Comparison of ENCODE assay signal across 19 cellular contexts in genomic region chr13:113183450-113184129, GRCh38. TPM values are rescaled to one million over a fixed set of nuclear protein-coding genes. Genes with fewer than 3 reads are reported as not detected.
DNase-seq lines count a peak whose midpoint lies in the region; ATAC-seq and TF ChIP-seq lines count a peak whose summit lies in the region.
"Had no signal": no experiment of that assay in that cellular context is flagged by ENCODE, and none has a peak within 500 bp of the region (broad histone marks: within the 10 kb centered on the region; RNA-seq: fewer than 3 reads in every experiment).

No MANE protein-coding gene starts in this region.

- no peak for DNase-seq in activated T-cell treated with anti-CD3 and anti-CD28 coated beads, Interleukin-2, amount 50 U/mL, for 24 hours
- no peak for DNase-seq in activated T-cell treated with anti-CD3 and anti-CD28 coated beads, Interleukin-2, amount 50 U/mL, for 1 hour
- DNase-seq in activated naive CD8-positive, alpha-beta T cell treated with anti-CD3 and anti-CD28 coated beads, Interleukin-2, amount 10 ng/mL, durations not matched to agents 7 days and 5 days = no peak
- DNase-seq in foreskin melanocyte (peak; percentile 87), pons (ENCODE audit: low spot score) (peak; percentile 44), NCI-H774 (lab: John Stamatoyannopoulos, UW) (no peak), GM13977 (ENCODE audit: low spot score) (no peak)
- DNase-seq: EL; NCI-H1436; NK-92 treated with Interleukin-12 subunit alpha and Interleukin-12 subunit beta, amount 100 ng/mL, for 24 hours; RPMI8226; stimulated activated naive CD8-positive, alpha-beta T cell treated with anti-CD3 and anti-CD28 coated beads, Interleukin-15, amount 100 ng/mL, for 72 hours had no signal

- ATAC-seq in activated naive CD8-positive, alpha-beta T cell treated with anti-CD3 and anti-CD28 coated beads, Interleukin-2, amount 10 ng/mL, durations not matched to agents 7 days and 5 days (ENCODE audit: low read depth) = no peak
- ATAC-seq in HG03432 (IDR thresholded peaks at IDR 0.05; ENCODE audit: unreplicated experiment) = no peak
- ATAC-seq: HCT116; stimulated activated naive CD8-positive, alpha-beta T cell treated with anti-CD3 and anti-CD28 coated beads, Interleukin-15, amount 100 ng/mL, for 72 hours had no signal

- POLR2A ChIA-PET in activated naive CD8-positive, alpha-beta T cell treated with anti-CD3 and anti-CD28 coated beads, Interleukin-2, amount 10 ng/mL, durations not matched to agents 7 days and 5 days (lab: Charles Lee) = interaction anchor here (2.8 kb wide), 1 partner anchor 26 kb away, joined by 16 read pairs; the partner anchor contains the start of genes CUL4A and PCID2

- peak overlapping the region; percentile 6 for H3K27ac Mint-ChIP-seq in activated T-cell treated with anti-CD3 and anti-CD28 coated beads, Interleukin-2, amount 50 U/mL, for 24 hours
- H3K27ac Mint-ChIP-seq in activated naive CD8-positive, alpha-beta T cell treated with anti-CD3 and anti-CD28 coated beads, Interleukin-2, amount 10 ng/mL, durations not matched to agents 7 days and 5 days = peak overlapping the region; percentile 9
- H3K27ac Mint-ChIP-seq: brain; stimulated activated naive CD8-positive, alpha-beta T cell treated with anti-CD3 and anti-CD28 coated beads, Interleukin-15, amount 100 ng/mL, for 72 hours had no signal

- H3K4me3 Mint-ChIP-seq in activated T-cell treated with anti-CD3 and anti-CD28 coated beads, Interleukin-2, amount 50 U/mL, for 24 hours = no peak overlapping the region
- no peak overlapping the region for H3K4me3 Mint-ChIP-seq in activated naive CD8-positive, alpha-beta T cell treated with anti-CD3 and anti-CD28 coated beads, Interleukin-2, amount 10 ng/mL, durations not matched to agents 7 days and 5 days
- H3K4me3 Mint-ChIP-seq: brain; stimulated activated naive CD8-positive, alpha-beta T cell treated with anti-CD3 and anti-CD28 coated beads, Interleukin-15, amount 100 ng/mL, for 72 hours had no signal

- TF ChIP-seq CTCF in GM13977 (IDR thresholded peaks at IDR 0.05; ENCODE audit: extremely low read depth, insufficient read depth, missing control alignments) = no peak

- in situ Hi-C loops in GM13977 (cut with MboI; ENCODE audit: low pct_unique_long_range_greater_than_20kb, low sequenced_read_pairs, unreplicated experiment) = no loop called here

- H3K27me3 Mint-ChIP-seq in activated T-cell treated with anti-CD3 and anti-CD28 coated beads, Interleukin-2, amount 50 U/mL, for 24 hours = no peaks in the 10 kb centered on the region
- H3K27me3 Mint-ChIP-seq in activated naive CD8-positive, alpha-beta T cell treated with anti-CD3 and anti-CD28 coated beads, Interleukin-2, amount 10 ng/mL, durations not matched to agents 7 days and 5 days = no peaks in the 10 kb centered on the region
- H3K27me3 Mint-ChIP-seq: brain; stimulated activated naive CD8-positive, alpha-beta T cell treated with anti-CD3 and anti-CD28 coated beads, Interleukin-15, amount 100 ng/mL, for 72 hours had no signal

- H3K4me1 Mint-ChIP-seq in activated T-cell treated with anti-CD3 and anti-CD28 coated beads, Interleukin-2, amount 50 U/mL, for 24 hours (ENCODE audit: low read depth) = peaks cover 77% of the 10 kb centered on the region
- peaks cover 38% of the 10 kb centered on the region for H3K4me1 Mint-ChIP-seq in activated naive CD8-positive, alpha-beta T cell treated with anti-CD3 and anti-CD28 coated beads, Interleukin-2, amount 10 ng/mL, durations not matched to agents 7 days and 5 days

- H3K36me3 Mint-ChIP-seq in activated T-cell treated with anti-CD3 and anti-CD28 coated beads, Interleukin-2, amount 50 U/mL, for 24 hours (ENCODE audit: low read depth) = peaks cover 93% of the 10 kb centered on the region
- H3K36me3 Mint-ChIP-seq in activated naive CD8-positive, alpha-beta T cell treated with anti-CD3 and anti-CD28 coated beads, Interleukin-2, amount 10 ng/mL, durations not matched to agents 7 days and 5 days = peaks cover 48% of the 10 kb centered on the region

- no peaks in the 10 kb centered on the region for H3K9me3 Mint-ChIP-seq in activated T-cell treated with anti-CD3 and anti-CD28 coated beads, Interleukin-2, amount 50 U/mL, for 24 hours
- H3K9me3 Mint-ChIP-seq in activated naive CD8-positive, alpha-beta T cell treated with anti-CD3 and anti-CD28 coated beads, Interleukin-2, amount 10 ng/mL, durations not matched to agents 7 days and 5 days = no peaks in the 10 kb centered on the region
- H3K9me3 Mint-ChIP-seq: brain; stimulated activated naive CD8-positive, alpha-beta T cell treated with anti-CD3 and anti-CD28 coated beads, Interleukin-15, amount 100 ng/mL, for 72 hours had no signal

RNA-seq across cellular contexts. Expression of gene PCID2, which starts 24.9 kb away (rescaled TPM):
- 10 to 100 TPM; 59.3 to 60.8 TPM for total RNA-seq in activated naive CD8-positive, alpha-beta T cell treated with anti-CD3 and anti-CD28 coated beads, Interleukin-2, amount 10 ng/mL, durations not matched to agents 7 days and 5 days

RNA-seq across cellular contexts. Expression of gene PROZ, which starts 25.1 kb away (rescaled TPM):
- total RNA-seq in activated naive CD8-positive, alpha-beta T cell treated with anti-CD3 and anti-CD28 coated beads, Interleukin-2, amount 10 ng/mL, durations not matched to agents 7 days and 5 days = not detected
- total RNA-seq: A673, kidney epithelial cell, right atrium auricular region, vagina had no signal

RNA-seq across cellular contexts. Expression of gene CUL4A, which starts 25.8 kb away (rescaled TPM):
- total RNA-seq in activated naive CD8-positive, alpha-beta T cell treated with anti-CD3 and anti-CD28 coated beads, Interleukin-2, amount 10 ng/mL, durations not matched to agents 7 days and 5 days = 10 to 100 TPM; 66.0 to 66.3 TPM

Comparison
In these comparisons a context has a peak if more than half of its experiments do, and no peak if none do; other contexts are left out.
1. DNase-seq: peak in foreskin melanocyte (single experiment) and pons (single experiment); none in activated T-cell treated with anti-CD3 and anti-CD28 coated beads, Interleukin-2, amount 50 U/mL, for 24 hours (single experiment), activated T-cell treated with anti-CD3 and anti-CD28 coated beads, Interleukin-2, amount 50 U/mL, for 1 hour (single experiment), activated naive CD8-positive, alpha-beta T cell treated with anti-CD3 and anti-CD28 coated beads, Interleukin-2, amount 10 ng/mL, durations not matched to agents 7 days and 5 days (single experiment), NCI-H774 (single experiment) and GM13977 (single experiment).